ENCODE assay signal across 12 cellular contexts in genomic region chr6:149112976-149113375, GRCh38.
DNase-seq lines count a peak whose midpoint lies in the region; ATAC-seq, FAIRE-seq and TF ChIP-seq lines count a peak whose summit lies in the region.
"Had no signal": no experiment of that assay in that cellular context is flagged by ENCODE, and none has a peak within 500 bp of the region (broad histone marks: within the 10 kb centered on the region; RNA-seq: fewer than 3 reads in every experiment).

No MANE protein-coding gene starts in this region.

- H3K9me3 ChIP-seq in BLaER1 treated with 17β-estradiol and CSF1 and Interleukin-3, amounts not matched to agents 10 nM and 100 nM (replicated peaks in 1 of 11), result peaks cover 6 to 25% (median 19%) of the 10 kb centered on the region in 11 experiments; a peak in 18 of 22 replicates
- no peaks in the 10 kb centered on the region for H3K9me3 ChIP-seq in esophagus muscularis mucosa

- peaks cover 32 to 58% (median 38%) of the 10 kb centered on the region in 10 experiments for H3K4me1 ChIP-seq in BLaER1 treated with 17β-estradiol and CSF1 and Interleukin-3, amounts not matched to agents 10 nM and 100 nM
- H3K4me1 ChIP-seq in esophagus muscularis mucosa, result peaks cover 0 to 4% (median 0%) of the 10 kb centered on the region in 4 donors

- peak; percentile 37 for ATAC-seq in GM18519 (IDR thresholded peaks at IDR 0.05; ENCODE audit: low FRiP score, unreplicated experiment)
- peak; percentile 60 for ATAC-seq in HG02588 (IDR thresholded peaks at IDR 0.05; ENCODE audit: unreplicated experiment)

- no peak for DNase-seq in activated CD4-positive, alpha-beta memory T cell treated with anti-CD3 and anti-CD28 coated beads, Interleukin-2, amount 10 ng/mL, durations not matched to agents 7 days and 5 days
- DNase-seq in HTR-8/SVneo (ENCODE audit: insufficient read length, low spot score) (no peak), esophagus muscularis mucosa (ENCODE audit: extremely low spot score) (no peak), cardiac septum (ENCODE audit: low spot score) (no peak), erythroblast (lab: John Stamatoyannopoulos, UW) (no peak)
- DNase-seq: activated effector memory CD4-positive, alpha-beta T cell treated with anti-CD3 and anti-CD28 coated beads, Interleukin-2, amount 50 U/mL, for 16 hours; kidney glomerular epithelial cell; NCI-H510A had no signal

- H3K9ac ChIP-seq in BLaER1 treated with 17β-estradiol and CSF1 and Interleukin-3, amounts not matched to agents 10 nM and 100 nM, result no peak overlapping the region

- no peak for FAIRE-seq in HTR-8/SVneo (lab: Jason Lieb, UNC)

- CTCF ChIA-PET in activated CD4-positive, alpha-beta memory T cell treated with anti-CD3 and anti-CD28 coated beads, Interleukin-2, amount 10 ng/mL, durations not matched to agents 7 days and 5 days (lab: Charles Lee), result no interaction called here

- H3K27me3 Mint-ChIP-seq in activated CD4-positive, alpha-beta memory T cell treated with anti-CD3 and anti-CD28 coated beads, Interleukin-2, amount 10 ng/mL, durations not matched to agents 7 days and 5 days, result no peaks in the 10 kb centered on the region

- no peak for TF ChIP-seq EP300 in esophagus muscularis mucosa (IDR thresholded peaks at IDR 0.05)

- H3K36me3 ChIP-seq in BLaER1 treated with 17β-estradiol and CSF1 and Interleukin-3, amounts not matched to agents 10 nM and 100 nM, result no peaks in the 10 kb centered on the region
- H3K36me3 ChIP-seq in esophagus muscularis mucosa, result no peaks in the 10 kb centered on the region

- TF ChIP-seq POLR2A in esophagus muscularis mucosa (IDR thresholded peaks at IDR 0.05; ENCODE audit: low read depth), result no peak
- TF ChIP-seq POLR2A in erythroblast (IDR thresholded peaks at IDR 0.05; ENCODE audit: low read length), result no peak

- H3K27ac Mint-ChIP-seq in activated CD4-positive, alpha-beta memory T cell treated with anti-CD3 and anti-CD28 coated beads, Interleukin-2, amount 10 ng/mL, durations not matched to agents 7 days and 5 days, result peak overlapping the region; percentile 65

- H3K4me3 ChIP-seq in BLaER1 treated with 17β-estradiol and CSF1 and Interleukin-3, amounts not matched to agents 10 nM and 100 nM, result peak overlapping the region in 1 of 10 experiments; percentile 16; a peak in 1 of 20 replicates
- no peak overlapping the region for H3K4me3 ChIP-seq in esophagus muscularis mucosa

- no peak for TF ChIP-seq CTCF in esophagus muscularis mucosa (IDR thresholded peaks at IDR 0.05)

- peak overlapping the region in 4 of 11 experiments; percentile 72 to 81 (median 76); a peak in 7 of 22 replicates for H3K27ac ChIP-seq in BLaER1 treated with 17β-estradiol and CSF1 and Interleukin-3, amounts not matched to agents 10 nM and 100 nM
- H3K27ac ChIP-seq in esophagus muscularis mucosa (replicated peaks in 1 of 4), result no peak overlapping the region
- H3K27ac ChIP-seq: HL-60 had no signal

- 89% methylated on average over 2 of the region's 2 CpGs for WGBS in esophagus muscularis mucosa

- H3K36me3 Mint-ChIP-seq in activated CD4-positive, alpha-beta memory T cell treated with anti-CD3 and anti-CD28 coated beads, Interleukin-2, amount 10 ng/mL, durations not matched to agents 7 days and 5 days (ENCODE audit: low read depth), result peaks cover 64% of the 10 kb centered on the region

- H3K27me3 ChIP-seq in BLaER1 treated with 17β-estradiol and CSF1 and Interleukin-3, amounts not matched to agents 10 nM and 100 nM, result no peaks in the 10 kb centered on the region
- H3K27me3 ChIP-seq in esophagus muscularis mucosa, result no peaks in the 10 kb centered on the region

- H3K9me3 Mint-ChIP-seq in activated CD4-positive, alpha-beta memory T cell treated with anti-CD3 and anti-CD28 coated beads, Interleukin-2, amount 10 ng/mL, durations not matched to agents 7 days and 5 days, result peaks cover 19% of the 10 kb centered on the region

- intact Hi-C loops in esophagus muscularis mucosa (cut with DNase I) (no loop called here), cardiac septum (cut with DNase I) (no loop called here)

- H3K4me1 Mint-ChIP-seq in activated CD4-positive, alpha-beta memory T cell treated with anti-CD3 and anti-CD28 coated beads, Interleukin-2, amount 10 ng/mL, durations not matched to agents 7 days and 5 days, result peaks cover 52% of the 10 kb centered on the region

- POLR2A ChIA-PET in activated CD4-positive, alpha-beta memory T cell treated with anti-CD3 and anti-CD28 coated beads, Interleukin-2, amount 10 ng/mL, durations not matched to agents 7 days and 5 days (lab: Charles Lee), result interaction anchor here (1.2 to 3.9 kb wide), 2 partner anchors 17 to 82 kb away, joined by 3 to 24 read pairs; no protein-coding TSS in a partner anchor

- H4K20me1 ChIP-seq in BLaER1 treated with 17β-estradiol and CSF1 and Interleukin-3, amounts not matched to agents 10 nM and 100 nM, result no peaks in the 10 kb centered on the region

- H3K4me2 ChIP-seq in BLaER1 treated with 17β-estradiol and CSF1 and Interleukin-3, amounts not matched to agents 10 nM and 100 nM, result peak overlapping the region in 10 of 11 experiments; percentile 31 to 81 (median 55); a peak in 17 of 22 replicates

- H3K4me3 Mint-ChIP-seq in activated CD4-positive, alpha-beta memory T cell treated with anti-CD3 and anti-CD28 coated beads, Interleukin-2, amount 10 ng/mL, durations not matched to agents 7 days and 5 days, result no peak overlapping the region
